ENCODE assay signal across 24 cellular contexts in genomic region chr9:125681086-125681622, GRCh38.
"Had no signal": no experiment of that assay in that cellular context is flagged by ENCODE, and none has a peak within 500 bp of the region (broad histone marks: within the 10 kb centered on the region; RNA-seq: fewer than 3 reads in every experiment).

No MANE protein-coding gene starts in this region.

- H3K4me1 ChIP-seq: left lung, suprapubic skin had no signal

- H3K9me3 Mint-ChIP-seq: activated B cell treated with CpG ODN at 0.5 μM for 24 hours; activated CD4-positive, alpha-beta memory T cell treated with anti-CD3 and anti-CD28 coated beads, Interleukin-2, amount 10 ng/mL, durations not matched to agents 7 days and 5 days; activated naive CD8-positive, alpha-beta T cell treated with anti-CD3 and anti-CD28 coated beads, Interleukin-2, amount 10 ng/mL, durations not matched to agents 7 days and 5 days; activated T-helper 17 cell treated with anti-CD3 and anti-CD28 coated beads, Interleukin-2, amount 50 U/mL, for 72 hours; neural crest cell; stimulated activated naive CD8-positive, alpha-beta T cell treated with anti-CD3 and anti-CD28 coated beads, Interleukin-15, Interleukin-2, amounts not matched to agents 100 ng/mL and 50 ng/mL, for 24 hours had no signal

- H3K27ac ChIP-seq: brain microvascular endothelial cell, coronary artery, gastrocnemius medialis, left lung, suprapubic skin had no signal

- H3K27me3 ChIP-seq: brain microvascular endothelial cell, gastrocnemius medialis, left lung, suprapubic skin had no signal

- DNase-seq: activated B cell treated with CpG ODN at 0.5 μM for 24 hours; activated CD4-positive, alpha-beta memory T cell treated with anti-CD3 and anti-CD28 coated beads, Interleukin-2, amount 10 ng/mL, durations not matched to agents 7 days and 5 days; activated CD4-positive, alpha-beta T cell treated with anti-CD3 and anti-CD28 coated beads for 4 hours; activated naive CD4-positive, alpha-beta T cell; activated naive CD8-positive, alpha-beta T cell treated with anti-CD3 and anti-CD28 coated beads, Interleukin-2, amount 10 ng/mL, durations not matched to agents 7 days and 5 days; activated T-cell treated with anti-CD3 and anti-CD28 coated beads, Interleukin-2, amount 50 U/mL, for 1 hour; anterior cingulate cortex; brain microvascular endothelial cell; central memory CD4-positive, alpha-beta T cell; gastrocnemius medialis; head of caudate nucleus; kidney; left lung; midbrain; retina; stimulated activated CD4-positive, alpha-beta T cell treated with anti-CD3 and anti-CD28 coated beads, Interleukin-12 subunit alpha, Interleukin-12 subunit beta, amount 100 ng/mL, for 4 hours; stimulated activated CD4-positive, alpha-beta T cell treated with anti-CD3 and anti-CD28 coated beads, Interleukin-2, amount 100 ng/mL, for 24 hours; trophoblast cell had no signal

- H3K4me1 Mint-ChIP-seq: activated CD4-positive, alpha-beta memory T cell treated with anti-CD3 and anti-CD28 coated beads, Interleukin-2, amount 10 ng/mL, durations not matched to agents 7 days and 5 days; neural crest cell had no signal

- H3K9me3 ChIP-seq: gastrocnemius medialis, left lung, suprapubic skin had no signal

- H3K27ac Mint-ChIP-seq: activated B cell treated with CpG ODN at 0.5 μM for 24 hours; activated CD4-positive, alpha-beta memory T cell treated with anti-CD3 and anti-CD28 coated beads, Interleukin-2, amount 10 ng/mL, durations not matched to agents 7 days and 5 days; activated naive CD8-positive, alpha-beta T cell treated with anti-CD3 and anti-CD28 coated beads, Interleukin-2, amount 10 ng/mL, durations not matched to agents 7 days and 5 days; activated T-helper 17 cell treated with anti-CD3 and anti-CD28 coated beads, Interleukin-2, amount 50 U/mL, for 72 hours; stimulated activated naive CD8-positive, alpha-beta T cell treated with anti-CD3 and anti-CD28 coated beads, Interleukin-15, Interleukin-2, amounts not matched to agents 100 ng/mL and 50 ng/mL, for 24 hours had no signal

- H3K4me3 Mint-ChIP-seq: activated B cell treated with CpG ODN at 0.5 μM for 24 hours; activated CD4-positive, alpha-beta memory T cell treated with anti-CD3 and anti-CD28 coated beads, Interleukin-2, amount 10 ng/mL, durations not matched to agents 7 days and 5 days; activated naive CD8-positive, alpha-beta T cell treated with anti-CD3 and anti-CD28 coated beads, Interleukin-2, amount 10 ng/mL, durations not matched to agents 7 days and 5 days; activated T-helper 17 cell treated with anti-CD3 and anti-CD28 coated beads, Interleukin-2, amount 50 U/mL, for 72 hours; neural crest cell; stimulated activated naive CD8-positive, alpha-beta T cell treated with anti-CD3 and anti-CD28 coated beads, Interleukin-15, Interleukin-2, amounts not matched to agents 100 ng/mL and 50 ng/mL, for 24 hours had no signal

- H3K27me3 Mint-ChIP-seq: activated B cell treated with CpG ODN at 0.5 μM for 24 hours; activated CD4-positive, alpha-beta memory T cell treated with anti-CD3 and anti-CD28 coated beads, Interleukin-2, amount 10 ng/mL, durations not matched to agents 7 days and 5 days; activated naive CD8-positive, alpha-beta T cell treated with anti-CD3 and anti-CD28 coated beads, Interleukin-2, amount 10 ng/mL, durations not matched to agents 7 days and 5 days; activated T-helper 17 cell treated with anti-CD3 and anti-CD28 coated beads, Interleukin-2, amount 50 U/mL, for 72 hours; stimulated activated naive CD8-positive, alpha-beta T cell treated with anti-CD3 and anti-CD28 coated beads, Interleukin-15, Interleukin-2, amounts not matched to agents 100 ng/mL and 50 ng/mL, for 24 hours had no signal

- ATAC-seq: activated T-helper 17 cell treated with anti-CD3 and anti-CD28 coated beads, Interleukin-2, amount 50 U/mL, for 72 hours; esophagus mucosa; gastrocnemius medialis; left lung had no signal

- H3K4me3 ChIP-seq: coronary artery, gastrocnemius medialis, left lung, suprapubic skin had no signal

- FAIRE-seq: kidney had no signal

- H3K36me3 ChIP-seq: brain microvascular endothelial cell, gastrocnemius medialis, suprapubic skin had no signal
